Comparison of ENCODE assay signal across 6 cellular contexts in genomic region chr16:30194177-30194925, GRCh38. TPM values are rescaled to one million over a fixed set of nuclear protein-coding genes. Genes with fewer than 3 reads are reported as not detected.
DNase-seq lines count a peak whose midpoint lies in the region; ATAC-seq and TF ChIP-seq lines count a peak whose summit lies in the region.
"Not testable (repeated sequence)": the region's sequence is repeated elsewhere in the genome, so short reads cannot be mapped to it uniquely, and the experiment has no call there.

No MANE protein-coding gene starts in this region.

- not testable (repeated sequence) for H4K20me1 ChIP-seq in BLaER1 treated with 17β-estradiol and CSF1 and Interleukin-3, amounts not matched to agents 10 nM and 100 nM

- H3K36me3 ChIP-seq in BLaER1 treated with 17β-estradiol and CSF1 and Interleukin-3, amounts not matched to agents 10 nM and 100 nM; neutrophil: not testable (repeated sequence)

- TF ChIP-seq CTCF in fibroblast of the aortic adventitia (IDR thresholded peaks at IDR 0.05; ENCODE audit: insufficient read depth, low read length); neutrophil (IDR thresholded peaks at IDR 0.05): not testable (repeated sequence)

- H3K9me3 ChIP-seq in BLaER1 treated with 17β-estradiol and CSF1 and Interleukin-3, amounts not matched to agents 10 nM and 100 nM (replicated peaks in 1 of 11); neutrophil: not testable (repeated sequence)

- not testable (repeated sequence) for H3K27ac ChIP-seq in BLaER1 treated with 17β-estradiol and CSF1 and Interleukin-3, amounts not matched to agents 10 nM and 100 nM
- peak overlapping the region; percentile 66 for H3K27ac ChIP-seq in neutrophil

- DNase-seq in activated CD4-positive, CD25-positive, alpha-beta regulatory T cell treated with anti-CD3 and anti-CD28 coated beads, Interleukin-2, amount 50 U/mL, for 72 hours = peak; percentile 27
- DNase-seq in fibroblast of the aortic adventitia (ENCODE audit: low read depth) = not testable (repeated sequence)

- peak; percentile 59 for ATAC-seq in GM21390 (IDR thresholded peaks at IDR 0.05; ENCODE audit: unreplicated experiment)
- peak; percentile 53 for ATAC-seq in HG03159 (IDR thresholded peaks at IDR 0.05; ENCODE audit: unreplicated experiment)

- not testable (repeated sequence) for H3K4me1 ChIP-seq in BLaER1 treated with 17β-estradiol and CSF1 and Interleukin-3, amounts not matched to agents 10 nM and 100 nM; neutrophil (ENCODE audit: control insufficient read depth in 1 of 2, insufficient read depth in 1 of 2, low read depth in 1 of 2, low read length in 1 of 2)

- H3K4me3 ChIP-seq in BLaER1 treated with 17β-estradiol and CSF1 and Interleukin-3, amounts not matched to agents 10 nM and 100 nM = peak overlapping the region; percentile 44 to 70 (median 58)
- peak overlapping the region; percentile 64 for H3K4me3 ChIP-seq in fibroblast of the aortic adventitia (ENCODE audit: low read depth, low read length)
- H3K4me3 ChIP-seq in neutrophil (ENCODE audit: low read depth in 1 of 2, low read length in 1 of 2) = peak overlapping the region; percentile 52 to 55

- peak overlapping the region in 9 of 11 experiments; percentile 54 to 71 (median 60); a peak in 11 of 22 replicates for H3K9ac ChIP-seq in BLaER1 treated with 17β-estradiol and CSF1 and Interleukin-3, amounts not matched to agents 10 nM and 100 nM

- H3K27me3 ChIP-seq in BLaER1 treated with 17β-estradiol and CSF1 and Interleukin-3, amounts not matched to agents 10 nM and 100 nM; neutrophil: not testable (repeated sequence)

- peak overlapping the region; percentile 65 to 87 (median 75); a peak in 20 of 22 replicates for H3K4me2 ChIP-seq in BLaER1 treated with 17β-estradiol and CSF1 and Interleukin-3, amounts not matched to agents 10 nM and 100 nM

RNA-seq across cellular contexts. Expression of gene SLX1A, which starts 0.7 kb away (rescaled TPM):
- total RNA-seq in fibroblast of the aortic adventitia (ENCODE audit: low replicate concordance) = 12.0 and 52.4 TPM in 2 replicates

RNA-seq across cellular contexts. Expression of gene BOLA2B, which starts 0.9 kb away (rescaled TPM):
- 68.6 and 137 TPM in 2 replicates for total RNA-seq in fibroblast of the aortic adventitia (ENCODE audit: low replicate concordance)

RNA-seq across cellular contexts. Expression of gene SULT1A3, which starts 4.7 kb away (rescaled TPM):
- total RNA-seq in fibroblast of the aortic adventitia (ENCODE audit: low replicate concordance) = 6.0 and 7.0 TPM in 2 replicates

RNA-seq across cellular contexts. Expression of gene CORO1A, which starts 10.9 kb away (rescaled TPM):
- total RNA-seq in fibroblast of the aortic adventitia (ENCODE audit: low replicate concordance) = 1.9 and 2.8 TPM in 2 replicates

RNA-seq across cellular contexts. Expression of gene NPIPB13, which starts 53.9 kb away (rescaled TPM):
- 0.36 and 1.1 TPM in 2 replicates for total RNA-seq in fibroblast of the aortic adventitia (ENCODE audit: low replicate concordance)
